In genomic region chr1:1020415-1021009, GRCh38 we compare ENCODE assay signal across 1 cellular context.
TF ChIP-seq lines count a peak whose summit lies in the region.

No MANE protein-coding gene starts in this region.

TF ChIP-seq in GM23338, 12 proteins besides CTCF, POLR2A, EP300 and RAD21:
- TF ChIP-seq ZNF462 (CRISPR knock-in tag; IDR thresholded peaks at IDR 0.05) (no peak), JUNB (IDR thresholded peaks at IDR 0.05; ENCODE audit: unreplicated experiment) (no peak), ETS1 (IDR thresholded peaks at IDR 0.05) (no peak), STAT1 (IDR thresholded peaks at IDR 0.05; ENCODE audit: unreplicated experiment) (no peak), EZH2 (IDR thresholded peaks at IDR 0.05; ENCODE audit: low read depth, unreplicated experiment) (no peak), POLR2AphosphoS5 (IDR thresholded peaks at IDR 0.05; ENCODE audit: low read depth) (no peak), CREB1 (CRISPR knock-in tag; IDR thresholded peaks at IDR 0.05; ENCODE audit: low read depth) (no peak), EZH2phosphoT487 (IDR thresholded peaks at IDR 0.05; ENCODE audit: unreplicated experiment) (no peak), ZNF331 (CRISPR knock-in tag; IDR thresholded peaks at IDR 0.05; ENCODE audit: low read depth) (no peak), NANOG (IDR thresholded peaks at IDR 0.05; ENCODE audit: borderline replicate concordance) (no peak)
